In the genomic region with DNA sequence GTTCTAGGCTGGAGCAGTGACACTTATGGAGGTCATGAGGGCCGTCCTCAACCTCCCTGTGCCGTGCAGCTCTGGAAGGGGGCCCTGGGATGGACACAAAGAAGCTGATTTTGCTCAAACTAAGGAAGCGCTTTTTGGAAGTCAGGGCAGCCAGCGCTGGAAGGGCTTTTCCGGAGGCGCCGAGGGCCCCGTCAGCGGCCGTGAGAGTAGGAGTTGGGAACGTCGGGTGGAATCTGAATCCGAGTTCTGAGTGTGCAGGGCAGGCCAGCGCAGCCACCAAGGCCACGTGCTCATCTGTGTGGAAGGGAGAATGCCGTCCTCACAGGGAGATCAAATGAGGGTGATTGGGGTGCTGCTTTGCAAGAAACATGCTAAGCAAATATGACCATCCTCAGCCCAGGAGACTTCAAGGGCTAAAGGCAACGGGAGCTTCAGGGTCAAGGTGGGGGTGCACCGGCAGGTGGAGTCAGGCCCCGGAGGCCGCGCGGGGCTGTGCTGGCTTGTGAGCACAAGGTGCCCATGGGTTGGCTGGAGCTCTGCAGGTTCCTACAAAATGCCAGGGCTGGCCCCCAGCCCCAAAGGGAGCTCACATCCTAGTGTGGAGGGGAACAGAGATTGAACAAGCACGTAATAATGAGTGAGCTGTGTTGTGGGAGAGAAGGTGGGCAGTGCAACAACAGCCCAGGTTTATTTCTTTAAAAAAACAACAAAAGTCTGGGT, we compare ENCODE assay signal across 18 cellular contexts.
A peak's percentile ranks its signal among the peaks of the same experiment; 100 is the strongest.
DNase-seq lines count a peak whose midpoint lies in the region; ATAC-seq and FAIRE-seq lines count a peak whose summit lies in the region.
"Had no signal": no experiment of that assay in that cellular context is flagged by ENCODE, and none has a peak within 500 bp of the region (broad histone marks: within the 10 kb centered on the region; RNA-seq: fewer than 3 reads in every experiment).

No MANE protein-coding gene starts in this region.

- peak; percentile 9 for FAIRE-seq in urothelium cell line (lab: Jason Lieb, UNC)
- FAIRE-seq: A204.1, D721Med, RCC 7860 had no signal

- H3K9me3 Mint-ChIP-seq in activated CD8-positive, alpha-beta memory T cell treated with anti-CD3 and anti-CD28 coated beads, Interleukin-2, amount 10 ng/mL, durations not matched to agents 7 days and 5 days (ENCODE audit: low read depth): peaks cover 4% of the 10 kb centered on the region
- H3K9me3 Mint-ChIP-seq in natural killer cell treated with Interleukin-12 subunit alpha and Interleukin-12 subunit beta and Interleukin-15 and Interleukin-18, amount 100 ng/mL, for 72 hours: peaks cover 9% of the 10 kb centered on the region
- H3K9me3 Mint-ChIP-seq: CD8-positive, alpha-beta memory T cell had no signal

- no peaks in the 10 kb centered on the region for H3K4me1 Mint-ChIP-seq in activated CD8-positive, alpha-beta memory T cell treated with anti-CD3 and anti-CD28 coated beads, Interleukin-2, amount 10 ng/mL, durations not matched to agents 7 days and 5 days
- peaks cover 21 to 22% of the 10 kb centered on the region in 2 donors for H3K4me1 Mint-ChIP-seq in natural killer cell treated with Interleukin-12 subunit alpha and Interleukin-12 subunit beta and Interleukin-15 and Interleukin-18, amount 100 ng/mL, for 72 hours (ENCODE audit: low read depth in 2 of 2)

- DNase-seq in activated CD8-positive, alpha-beta memory T cell treated with anti-CD3 and anti-CD28 coated beads, Interleukin-2, amount 50 U/mL, for 4 hours: peak; percentile 7
- no peak for DNase-seq in activated CD8-positive, alpha-beta memory T cell treated with anti-CD3 and anti-CD28 coated beads, Interleukin-2, amount 10 ng/mL, durations not matched to agents 7 days and 5 days
- DNase-seq in islet precursor cell (peak; percentile 46), urothelium cell line (ENCODE audit: low spot score) (no peak), foreskin melanocyte (no peak)
- DNase-seq in natural killer cell treated with Interleukin-12 subunit alpha and Interleukin-12 subunit beta and Interleukin-15 and Interleukin-18, amount 100 ng/mL, for 72 hours (ENCODE audit: low spot score): peak; percentile 40
- DNase-seq in stimulated activated naive CD4-positive, alpha-beta T cell (lab: John Stamatoyannopoulos, UW): no peak
- DNase-seq: DMS79, NCI-H1105 treated with DMSO at 0.1 percent for 48 hours, NCI-H1694 treated with DMSO at 0.1 percent for 48 hours, NCI-H345, NCI-H526 treated with DMSO at 0.1 percent for 48 hours had no signal

- H3K4me3 Mint-ChIP-seq in activated CD8-positive, alpha-beta memory T cell treated with anti-CD3 and anti-CD28 coated beads, Interleukin-2, amount 10 ng/mL, durations not matched to agents 7 days and 5 days: no peak overlapping the region
- no peak overlapping the region for H3K4me3 Mint-ChIP-seq in natural killer cell treated with Interleukin-12 subunit alpha and Interleukin-12 subunit beta and Interleukin-15 and Interleukin-18, amount 100 ng/mL, for 72 hours
- H3K4me3 Mint-ChIP-seq: CD8-positive, alpha-beta memory T cell; IgD-negative memory B cell had no signal

- ATAC-seq in activated CD8-positive, alpha-beta memory T cell treated with anti-CD3 and anti-CD28 coated beads, Interleukin-2, amount 10 ng/mL, durations not matched to agents 7 days and 5 days: no peak
- no peak for ATAC-seq in natural killer cell treated with Interleukin-12 subunit alpha and Interleukin-12 subunit beta and Interleukin-15 and Interleukin-18, amount 100 ng/mL, for 72 hours
- no peak for ATAC-seq in GM19395 (IDR thresholded peaks at IDR 0.05; ENCODE audit: unreplicated experiment)

- H3K27me3 Mint-ChIP-seq in activated CD8-positive, alpha-beta memory T cell treated with anti-CD3 and anti-CD28 coated beads, Interleukin-2, amount 10 ng/mL, durations not matched to agents 7 days and 5 days: peaks cover 3% of the 10 kb centered on the region
- peaks cover 12 to 15% of the 10 kb centered on the region in 2 donors for H3K27me3 Mint-ChIP-seq in natural killer cell treated with Interleukin-12 subunit alpha and Interleukin-12 subunit beta and Interleukin-15 and Interleukin-18, amount 100 ng/mL, for 72 hours

- H3K36me3 Mint-ChIP-seq in activated CD8-positive, alpha-beta memory T cell treated with anti-CD3 and anti-CD28 coated beads, Interleukin-2, amount 10 ng/mL, durations not matched to agents 7 days and 5 days: no peaks in the 10 kb centered on the region
- H3K36me3 Mint-ChIP-seq in natural killer cell treated with Interleukin-12 subunit alpha and Interleukin-12 subunit beta and Interleukin-15 and Interleukin-18, amount 100 ng/mL, for 72 hours: peaks cover 10% of the 10 kb centered on the region
- H3K36me3 Mint-ChIP-seq: CD8-positive, alpha-beta memory T cell; IgD-negative memory B cell had no signal

- CTCF ChIA-PET in activated CD8-positive, alpha-beta memory T cell treated with anti-CD3 and anti-CD28 coated beads, Interleukin-2, amount 10 ng/mL, durations not matched to agents 7 days and 5 days (lab: Charles Lee): interaction anchor here (3.6 kb wide), 1 partner anchor 176 kb away, joined by 12 read pairs; no protein-coding TSS in a partner anchor

- H3K27ac Mint-ChIP-seq in activated CD8-positive, alpha-beta memory T cell treated with anti-CD3 and anti-CD28 coated beads, Interleukin-2, amount 10 ng/mL, durations not matched to agents 7 days and 5 days: no peak overlapping the region
- H3K27ac Mint-ChIP-seq in natural killer cell treated with Interleukin-12 subunit alpha and Interleukin-12 subunit beta and Interleukin-15 and Interleukin-18, amount 100 ng/mL, for 72 hours: no peak overlapping the region
- H3K27ac Mint-ChIP-seq: IgD-negative memory B cell had no signal

Comparison
In these comparisons a context has a peak if more than half of its experiments do, and no peak if none do; other contexts are left out.
1. DNase-seq: peak in activated CD8-positive, alpha-beta memory T cell treated with anti-CD3 and anti-CD28 coated beads, Interleukin-2, amount 50 U/mL, for 4 hours (single experiment), islet precursor cell (single experiment) and natural killer cell treated with Interleukin-12 subunit alpha and Interleukin-12 subunit beta and Interleukin-15 and Interleukin-18, amount 100 ng/mL, for 72 hours (single experiment); none in activated CD8-positive, alpha-beta memory T cell treated with anti-CD3 and anti-CD28 coated beads, Interleukin-2, amount 10 ng/mL, durations not matched to agents 7 days and 5 days (single experiment), urothelium cell line (single experiment), foreskin melanocyte (single experiment) and stimulated activated naive CD4-positive, alpha-beta T cell (0 of 6).